ENCODE assay signal across 8 cellular contexts in genomic region chr5:119551819-119552218, GRCh38.
"Had no signal": no experiment of that assay in that cellular context is flagged by ENCODE, and none has a peak within 500 bp of the region (broad histone marks: within the 10 kb centered on the region; RNA-seq: fewer than 3 reads in every experiment).

No MANE protein-coding gene starts in this region.

- H3K4me1 Mint-ChIP-seq: IgD-negative memory B cell had no signal

- ATAC-seq: HepG2 had no signal

- DNase-seq: IMR-90, KBM-7, KG1 had no signal

- H3K4me3 Mint-ChIP-seq: IgD-negative memory B cell had no signal

- H3K27me3 Mint-ChIP-seq: IgD-negative memory B cell had no signal

- H3K27ac ChIP-seq: HL-60, KMS-11 had no signal

- H3K27ac Mint-ChIP-seq: IgD-negative memory B cell had no signal

- H3K4me2 ChIP-seq: KMS-11 had no signal

- H3K9ac ChIP-seq: KMS-11 had no signal

- FAIRE-seq: HepG2, HTR-8/SVneo had no signal
